16 cellular contexts compared by ENCODE assay signal in genomic region chr6:150755042-150755441, GRCh38.
"Had no signal": no experiment of that assay in that cellular context is flagged by ENCODE, and none has a peak within 500 bp of the region (broad histone marks: within the 10 kb centered on the region; RNA-seq: fewer than 3 reads in every experiment).

No MANE protein-coding gene starts in this region.

- H3K4me1 ChIP-seq: stomach, upper lobe of right lung had no signal

- ATAC-seq: upper lobe of right lung had no signal

- H3K27me3 ChIP-seq: esophagus muscularis mucosa, sigmoid colon, spleen, stomach, upper lobe of right lung had no signal

- H3K4me3 ChIP-seq: coronary artery, esophagus muscularis mucosa, sigmoid colon, spleen, stomach, thoracic aorta, upper lobe of right lung had no signal

- H3K27ac ChIP-seq: coronary artery, sigmoid colon, stomach, thoracic aorta, upper lobe of right lung had no signal

- H3K9me3 ChIP-seq: esophagus muscularis mucosa, sigmoid colon, spleen, stomach, thoracic aorta, upper lobe of right lung had no signal

- H3K36me3 ChIP-seq: esophagus muscularis mucosa, sigmoid colon, stomach, thoracic aorta, upper lobe of right lung had no signal

- DNase-seq: activated CD4-positive, alpha-beta T cell treated with anti-CD3 and anti-CD28 coated beads, Interleukin-2, amount 50 U/mL, for 48 hours; activated CD4-positive, CD25-positive, alpha-beta regulatory T cell treated with anti-CD3 and anti-CD28 coated beads, Interleukin-2, amount 50 U/mL, for 72 hours; activated naive CD4-positive, alpha-beta T cell treated with anti-CD3 and anti-CD28 coated beads, Interleukin-2, amount 50 U/mL, for 16 hours; activated T-cell treated with anti-CD3 and anti-CD28 coated beads, Interleukin-2, amount 50 U/mL, for 24 hours; effector CD4-positive, alpha-beta T cell; kidney; nephron progenitor cell; sigmoid colon; spleen; stomach; T-helper 1 cell; T1000; upper lobe of right lung had no signal
